In the genomic region with DNA sequence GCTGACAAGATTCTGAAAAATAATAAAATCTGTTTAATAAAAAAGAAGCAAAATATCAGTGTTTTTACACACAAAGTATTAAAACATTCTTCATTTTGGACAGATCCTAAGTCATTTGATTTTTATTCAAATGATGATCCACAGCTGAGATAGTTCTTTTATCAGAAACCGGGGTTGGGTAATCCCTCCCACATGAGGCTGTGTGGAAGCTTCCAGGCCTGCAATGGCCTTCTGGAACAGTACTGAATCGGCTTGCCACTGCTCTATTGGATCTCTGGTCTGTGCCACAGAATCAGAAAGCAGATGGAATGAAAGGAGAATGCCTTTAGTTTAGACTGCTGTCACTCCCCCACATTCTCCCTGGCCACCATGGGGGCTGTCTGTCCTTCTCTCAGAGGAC, we compare ENCODE assay signal across 19 cellular contexts. TPM values are rescaled to one million over a fixed set of nuclear protein-coding genes. Genes with fewer than 3 reads are reported as not detected.
A peak's percentile ranks its signal among the peaks of the same experiment; 100 is the strongest.
DNase-seq lines count a peak whose midpoint lies in the region; ATAC-seq and TF ChIP-seq lines count a peak whose summit lies in the region.
"Had no signal": no experiment of that assay in that cellular context is flagged by ENCODE, and none has a peak within 500 bp of the region (broad histone marks: within the 10 kb centered on the region; RNA-seq: fewer than 3 reads in every experiment).

No MANE protein-coding gene starts in this region.

- peaks cover 3 to 4% of the 10 kb centered on the region in 2 donors for H3K4me1 Mint-ChIP-seq in natural killer cell treated with Interleukin-12 subunit alpha and Interleukin-12 subunit beta and Interleukin-15 and Interleukin-18, amount 100 ng/mL, for 72 hours (ENCODE audit: low read depth in 2 of 2)

- H3K27me3 Mint-ChIP-seq in natural killer cell treated with Interleukin-12 subunit alpha and Interleukin-12 subunit beta and Interleukin-15 and Interleukin-18, amount 100 ng/mL, for 72 hours: no peaks in the 10 kb centered on the region

- no peaks in the 10 kb centered on the region for H3K36me3 Mint-ChIP-seq in natural killer cell treated with Interleukin-12 subunit alpha and Interleukin-12 subunit beta and Interleukin-15 and Interleukin-18, amount 100 ng/mL, for 72 hours

- H3K27me3 ChIP-seq in breast epithelium: no peaks in the 10 kb centered on the region
- H3K27me3 ChIP-seq: BE2C had no signal

- H3K9me3 ChIP-seq in breast epithelium: no peaks in the 10 kb centered on the region
- H3K9me3 ChIP-seq: A549, BE2C had no signal

- no peak overlapping the region for H3K4me3 Mint-ChIP-seq in natural killer cell treated with Interleukin-12 subunit alpha and Interleukin-12 subunit beta and Interleukin-15 and Interleukin-18, amount 100 ng/mL, for 72 hours

- H3K4me1 ChIP-seq in breast epithelium: no peaks in the 10 kb centered on the region
- H3K4me1 ChIP-seq: A549, BE2C had no signal

- ATAC-seq in left ventricle myocardium superior (peak; percentile 60), left cardiac atrium (no peak)
- ATAC-seq in natural killer cell treated with Interleukin-12 subunit alpha and Interleukin-12 subunit beta and Interleukin-15 and Interleukin-18, amount 100 ng/mL, for 72 hours: no peak

- H3K27ac ChIP-seq in breast epithelium (peak overlapping the region; percentile 51 to 79), substantia nigra (ENCODE audit: low read depth, low read length, poor library complexity, severe bottlenecking) (peak overlapping the region; percentile 7)
- H3K27ac ChIP-seq: A549, RWPE1 had no signal

- no peaks in the 10 kb centered on the region for H3K36me3 ChIP-seq in breast epithelium
- H3K36me3 ChIP-seq: BE2C had no signal

- TF ChIP-seq POLR2A in breast epithelium (IDR thresholded peaks at IDR 0.05): no peak

- no peak overlapping the region for H3K4me3 ChIP-seq in breast epithelium
- H3K4me3 ChIP-seq: A549 had no signal

- H3K9me3 Mint-ChIP-seq in natural killer cell treated with Interleukin-12 subunit alpha and Interleukin-12 subunit beta and Interleukin-15 and Interleukin-18, amount 100 ng/mL, for 72 hours: no peaks in the 10 kb centered on the region

- no peak for TF ChIP-seq CTCF in breast epithelium (IDR thresholded peaks at IDR 0.05)

- intact Hi-C loops in left ventricle myocardium superior (cut with micrococcal nuclease) (loop anchor here (2.0 to 10.0 kb wide), 2 partner anchors 118 to 196 kb away; no protein-coding TSS in a partner anchor), left cardiac atrium (cut with DNase I) (loop anchor here (2.0 to 10.0 kb wide), 4 partner anchors 41 to 398 kb away; no protein-coding TSS in a partner anchor), breast epithelium (cut with DNase I; ENCODE audit: low total_unique reads) (loop anchor here (10.0 kb wide), 1 partner anchor 188 kb away; no protein-coding TSS in a partner anchor)

- DNase-seq in left ventricle myocardium superior: no peak
- no peak for DNase-seq in left cardiac atrium
- DNase-seq in breast epithelium (ENCODE audit: low spot score in 2 of 2): no peak
- DNase-seq in substantia nigra (lab: John Stamatoyannopoulos, UW): peak in 4 of 49 donors; percentile 4 to 16 (median 14)
- DNase-seq in KG1 (lab: John Stamatoyannopoulos, UW): no peak
- no peak for DNase-seq in natural killer cell treated with Interleukin-12 subunit alpha and Interleukin-12 subunit beta and Interleukin-15 and Interleukin-18, amount 100 ng/mL, for 72 hours (ENCODE audit: low spot score)
- no peak for DNase-seq in germinal center (ENCODE audit: low spot score)
- DNase-seq in medulla oblongata (ENCODE audit: extremely low spot score): no peak
- DNase-seq: BE2C; DMS53; MM.1S; NCI-H1417 treated with DMSO at 0.1 percent for 48 hours; NCI-H187; NCI-H510A; NCI-H774; NK-92 treated with Interleukin-12 subunit alpha and Interleukin-12 subunit beta, amount 100 ng/mL, for 24 hours had no signal

- H3K27ac Mint-ChIP-seq in natural killer cell treated with Interleukin-12 subunit alpha and Interleukin-12 subunit beta and Interleukin-15 and Interleukin-18, amount 100 ng/mL, for 72 hours: no peak overlapping the region

RNA-seq across cellular contexts. Expression of a gene that starts 6.1 kb away (rescaled TPM):
- total RNA-seq in left ventricle myocardium superior: not detected
- total RNA-seq in left cardiac atrium: not detected
- under 1 TPM in 2 of 3 donors, not detected in 1; 0.15 to 0.80 TPM for total RNA-seq in breast epithelium
- not detected for total RNA-seq in natural killer cell treated with Interleukin-12 subunit alpha and Interleukin-12 subunit beta and Interleukin-15 and Interleukin-18, amount 100 ng/mL, for 72 hours
- total RNA-seq: LHCN-M2 had no signal
